9 cellular contexts compared by ENCODE assay signal in the genomic region with DNA sequence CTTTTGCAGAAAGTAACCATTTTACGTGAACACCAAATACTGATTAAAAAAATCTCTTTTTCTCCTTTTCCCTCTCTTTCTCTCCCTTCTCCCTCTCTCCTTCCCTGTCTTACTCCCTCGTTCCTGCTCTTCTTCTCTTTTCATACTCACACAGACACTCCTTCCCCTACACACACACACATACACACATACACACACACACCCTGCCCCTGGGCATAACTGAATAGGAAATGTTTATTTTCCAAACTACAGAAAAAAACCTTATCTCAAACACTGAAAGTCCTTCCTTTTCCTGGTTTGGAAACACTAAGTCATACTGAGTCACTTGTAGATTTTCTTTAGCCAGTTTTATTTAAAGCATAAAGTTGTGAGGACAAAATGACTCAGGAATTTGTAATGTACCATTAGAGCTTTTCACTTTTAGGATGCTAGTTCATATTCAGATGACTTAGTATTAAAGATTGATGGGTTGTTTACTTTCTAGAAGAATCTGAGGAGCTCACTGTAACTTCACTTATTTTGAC.
A peak's percentile ranks its signal among the peaks of the same experiment; 100 is the strongest.
DNase-seq lines count a peak whose midpoint lies in the region; ATAC-seq, FAIRE-seq and TF ChIP-seq lines count a peak whose summit lies in the region.
"Had no signal": no experiment of that assay in that cellular context is flagged by ENCODE, and none has a peak within 500 bp of the region (broad histone marks: within the 10 kb centered on the region; RNA-seq: fewer than 3 reads in every experiment).

No MANE protein-coding gene starts in this region.

- intact Hi-C loops in mammary epithelial cell (cut with micrococcal nuclease) (loop anchor here (10.0 kb wide), 1 partner anchor 114 kb away; no protein-coding TSS in a partner anchor), lower lobe of right lung (cut with DNase I) (no loop called here)

- H2AFZ ChIP-seq in KMS-11 (ENCODE audit: low read depth) = no peak overlapping the region
- H2AFZ ChIP-seq in mammary epithelial cell (ENCODE audit: low read depth, low read length) = no peak overlapping the region

- H3K4me2 ChIP-seq in A549 (peak overlapping the region; percentile 75), KMS-11 (peak overlapping the region; percentile 74), mammary epithelial cell (ENCODE audit: insufficient read depth, low read depth, low read length) (peak overlapping the region; percentile 35)

- dilution Hi-C loops in mammary epithelial cell (cut with HindIII; ENCODE audit: low sequenced_read_pairs) = no loop called here

- H3K4me3 ChIP-seq in A549 (no peak overlapping the region), KMS-11 (IDR thresholded peaks at IDR 0.05; ENCODE audit: insufficient read depth, low read depth, low read length) (peak overlapping the region; percentile 37), mammary epithelial cell (replicated peaks in 1 of 3; ENCODE audit: insufficient read depth in 1 of 3, low read depth in 2 of 3, low read length in 3 of 3) (no peak overlapping the region), lower lobe of right lung (no peak overlapping the region), endodermal cell (ENCODE audit: low read length) (no peak overlapping the region)
- H3K4me3 ChIP-seq: ovary had no signal

- H3K79me2 ChIP-seq in KMS-11 (ENCODE audit: insufficient read depth, low read depth) = peaks cover 100% of the 10 kb centered on the region
- peaks cover 86% of the 10 kb centered on the region for H3K79me2 ChIP-seq in mammary epithelial cell (ENCODE audit: insufficient read depth, low read length)

- CTCF ChIA-PET in A549 (lab: Yijun Ruan, JAX) (no interaction called here), mammary epithelial cell (lab: Charles Lee; ENCODE audit: low non-redundant PET) (no interaction called here)

- no TSS peak for BruUV-seq in mammary epithelial cell (replicated peaks; lab: Mats Ljungman, UMichigan)

- H3K9me3 ChIP-seq in A549 = no peaks in the 10 kb centered on the region
- H3K9me3 ChIP-seq in mammary epithelial cell (replicated peaks; ENCODE audit: insufficient read depth, low read length) = no peaks in the 10 kb centered on the region
- H3K9me3 ChIP-seq in lower lobe of right lung = no peaks in the 10 kb centered on the region
- no peaks in the 10 kb centered on the region for H3K9me3 ChIP-seq in endodermal cell (ENCODE audit: control insufficient read depth, low read length)
- H3K9me3 ChIP-seq: ovary had no signal

- DNase-seq in A549 (ENCODE audit: low read depth in 1 of 2, low spot score in 1 of 2) = peak; percentile 22 to 85
- DNase-seq in mammary epithelial cell = peak; percentile 81
- DNase-seq in lower lobe of right lung = no peak
- DNase-seq in SKM-1 (lab: John Stamatoyannopoulos, UW; ENCODE audit: unreplicated experiment) = no peak
- DNase-seq in endodermal cell = no peak
- DNase-seq in iPS-NIHi7 (ENCODE audit: extremely low spot score) = no peak

- TF ChIP-seq POLR2A in A549 (IDR thresholded peaks at IDR 0.05; ENCODE audit: low read length) = no peak

- TF ChIP-seq CTCF in A549 (IDR thresholded peaks at IDR 0.05) (no peak), KMS-11 (conservative IDR thresholded peaks at IDR 0.05; ENCODE audit: low read depth, low read length) (no peak), mammary epithelial cell (conservative IDR thresholded peaks at IDR 0.05 in 1 of 2, IDR thresholded peaks at IDR 0.05 in 1 of 2; ENCODE audit: extremely low read depth in 1 of 2, insufficient read depth in 1 of 2, low read depth in 1 of 2, low read length in 2 of 2) (no peak), lower lobe of right lung (IDR thresholded peaks at IDR 0.05) (no peak), endodermal cell (conservative IDR thresholded peaks at IDR 0.05) (no peak)

- H3K9me3 Mint-ChIP-seq in endodermal cell = no peaks in the 10 kb centered on the region

- H3K27me3 Mint-ChIP-seq in endodermal cell (ENCODE audit: insufficient read depth) = no peaks in the 10 kb centered on the region

- no peak; a peak in 1 of 5 replicates for TF ChIP-seq RAD21 in A549 (conservative IDR thresholded peaks at IDR 0.05 in 1 of 2, IDR thresholded peaks at IDR 0.05 in 1 of 2)

- H3K27ac ChIP-seq in A549 = peak overlapping the region; percentile 64 to 76
- peak overlapping the region; percentile 63 for H3K27ac ChIP-seq in KMS-11
- peak overlapping the region; percentile 64 for H3K27ac ChIP-seq in mammary epithelial cell (ENCODE audit: insufficient read depth, low read depth, low read length)
- peak overlapping the region; percentile 22 for H3K27ac ChIP-seq in lower lobe of right lung
- H3K27ac ChIP-seq in endodermal cell (ENCODE audit: low read depth, low read length) = no peak overlapping the region

- no peaks in the 10 kb centered on the region for H3K4me1 Mint-ChIP-seq in endodermal cell

- peak; percentile 51 to 61; a peak in 2 of 5 replicates for TF ChIP-seq EP300 in A549 (IDR thresholded peaks at IDR 0.05)

- H3K36me3 ChIP-seq in KMS-11 (ENCODE audit: insufficient read depth) = peaks cover 4% of the 10 kb centered on the region; the same call in 1 of the 2 replicates
- no peaks in the 10 kb centered on the region for H3K36me3 ChIP-seq in mammary epithelial cell (ENCODE audit: insufficient read depth, low read length)
- H3K36me3 ChIP-seq in lower lobe of right lung = peaks cover 2% of the 10 kb centered on the region
- H3K36me3 ChIP-seq in endodermal cell (ENCODE audit: control insufficient read depth, insufficient read depth, low read length) = no peaks in the 10 kb centered on the region
- H3K36me3 ChIP-seq: ovary had no signal

- no peak overlapping the region; the same call in 1 of the 2 replicates for H3K9ac ChIP-seq in KMS-11
- H3K9ac ChIP-seq in mammary epithelial cell (ENCODE audit: insufficient read depth, low read length) = no peak overlapping the region
- no peak overlapping the region for H3K9ac ChIP-seq in endodermal cell (ENCODE audit: extremely low read depth, low read length, poor library complexity, severe bottlenecking)

- H4K20me1 ChIP-seq in KMS-11 (ENCODE audit: insufficient read depth) (peaks cover 49% of the 10 kb centered on the region), mammary epithelial cell (ENCODE audit: insufficient read depth, low read length) (no peaks in the 10 kb centered on the region)

- H3K4me1 ChIP-seq in A549 (peaks cover 69% of the 10 kb centered on the region), KMS-11 (ENCODE audit: low read depth, poor library complexity, severe bottlenecking) (peaks cover 100% of the 10 kb centered on the region), mammary epithelial cell (ENCODE audit: insufficient read depth, low read length) (peaks cover 25% of the 10 kb centered on the region), lower lobe of right lung (peaks cover 76% of the 10 kb centered on the region), endodermal cell (ENCODE audit: control insufficient read depth, insufficient read depth, low read length) (no peaks in the 10 kb centered on the region)

- POLR2A ChIA-PET in A549 (lab: Yijun Ruan, JAX) = no interaction called here

- peak; percentile 75 to 80 for ATAC-seq in A549
- peak in 1 of 2 donors; percentile 52 for ATAC-seq in lower lobe of right lung
- no peak for ATAC-seq in GM21526 (IDR thresholded peaks at IDR 0.05; ENCODE audit: low FRiP score, unreplicated experiment)

- no peaks in the 10 kb centered on the region for H3K36me3 Mint-ChIP-seq in endodermal cell (ENCODE audit: low read depth)

- WGBS in A549 (ENCODE audit: missing lambda C conversion rate) = 7% methylated on average over 2 of the region's 2 CpGs
- WGBS in mammary epithelial cell (ENCODE audit: low coverage, missing lambda C conversion rate) = 57% methylated on average over 2 of the region's 2 CpGs
- 85 to 87% methylated on average over 2 of the region's 2 CpGs for WGBS in endodermal cell (ENCODE audit: insufficient coverage in 1 of 2, insufficient read length in 1 of 2), 2 experiments

- in situ Hi-C loops in mammary epithelial cell (cut with MboI; ENCODE audit: low sequenced_read_pairs in 2 of 2) = no loop called here

- no peaks in the 10 kb centered on the region for H3K27me3 ChIP-seq in KMS-11 (ENCODE audit: insufficient read depth, low read depth)
- H3K27me3 ChIP-seq in mammary epithelial cell (ENCODE audit: insufficient read depth, low read length) = no peaks in the 10 kb centered on the region
- no peaks in the 10 kb centered on the region for H3K27me3 ChIP-seq in lower lobe of right lung (ENCODE audit: low read depth)
- H3K27me3 ChIP-seq in endodermal cell (ENCODE audit: control insufficient read depth, insufficient read depth, low read length, poor library complexity, severe bottlenecking) = no peaks in the 10 kb centered on the region
- H3K27me3 ChIP-seq: ovary had no signal

- no peak overlapping the region for H3K27ac Mint-ChIP-seq in endodermal cell

- no peak overlapping the region for H3K4me3 Mint-ChIP-seq in endodermal cell

- no peak for FAIRE-seq in A549 (lab: Jason Lieb, UNC)

TF ChIP-seq in A549, 52 proteins besides CTCF, POLR2A, EP300 and RAD21 (continues in another document):
- TF ChIP-seq SMC3 (IDR thresholded peaks at IDR 0.05) = 0 out of 3 replicates have a peak, but pooled peaks have one; percentile 45
- TF ChIP-seq BHLHE40 (IDR thresholded peaks at IDR 0.05; ENCODE audit: low read depth, low read length) = no peak
- no peak for TF ChIP-seq RCOR1 (IDR thresholded peaks at IDR 0.05; ENCODE audit: low read depth, low read length)
- no peak for TF ChIP-seq NR3C1 (IDR thresholded peaks at IDR 0.05)
- TF ChIP-seq POLR2AphosphoS2 (conservative IDR thresholded peaks at IDR 0.05; ENCODE audit: low read length) = no peak
- no peak for TF ChIP-seq TP53 (CRISPR knock-in tag; IDR thresholded peaks at IDR 0.05)
- no peak for TF ChIP-seq CBX2 (IDR thresholded peaks at IDR 0.05; ENCODE audit: borderline replicate concordance, low read depth)
- TF ChIP-seq, protein P1, sequence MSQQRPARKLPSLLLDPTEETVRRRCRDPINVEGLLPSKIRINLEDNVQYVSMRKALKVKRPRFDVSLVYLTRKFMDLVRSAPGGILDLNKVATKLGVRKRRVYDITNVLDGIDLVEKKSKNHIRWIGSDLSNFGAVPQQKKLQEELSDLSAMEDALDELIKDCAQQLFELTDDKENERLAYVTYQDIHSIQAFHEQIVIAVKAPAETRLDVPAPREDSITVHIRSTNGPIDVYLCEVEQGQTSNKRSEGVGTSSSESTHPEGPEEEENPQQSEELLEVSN (IDR thresholded peaks at IDR 0.05; ENCODE audit: borderline replicate concordance, low read depth) = no peak
- TF ChIP-seq FOSB (CRISPR knock-in tag; IDR thresholded peaks at IDR 0.05) = no peak
- TF ChIP-seq EHF (CRISPR knock-in tag; IDR thresholded peaks at IDR 0.05) = no peak
- TF ChIP-seq JUNB (IDR thresholded peaks at IDR 0.05) = peak; percentile 90
- TF ChIP-seq MAZ (IDR thresholded peaks at IDR 0.05; ENCODE audit: borderline replicate concordance, low read depth, low read length) = no peak
- TF ChIP-seq ZSCAN20 (CRISPR knock-in tag; IDR thresholded peaks at IDR 0.05) = no peak
- TF ChIP-seq, protein P2, sequence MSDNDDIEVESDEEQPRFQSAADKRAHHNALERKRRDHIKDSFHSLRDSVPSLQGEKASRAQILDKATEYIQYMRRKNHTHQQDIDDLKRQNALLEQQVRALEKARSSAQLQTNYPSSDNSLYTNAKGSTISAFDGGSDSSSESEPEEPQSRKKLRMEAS (IDR thresholded peaks at IDR 0.05) = peak; percentile 55; the same call in 1 of the 2 replicates
- TF ChIP-seq HDAC2 (IDR thresholded peaks at IDR 0.05) = no peak
- no peak for TF ChIP-seq RARB (CRISPR knock-in tag; IDR thresholded peaks at IDR 0.05)

Comparison
In these comparisons a context has a peak if more than half of its experiments do, and no peak if none do; other contexts are left out.
1. DNase-seq: peak in A549 (2 of 2) and mammary epithelial cell (single experiment); none in lower lobe of right lung (single experiment), SKM-1 (single experiment), endodermal cell (single experiment) and iPS-NIHi7 (single experiment).
2. Peak in every context shown above with its lines, with median percentiles within 50 percentile points of each other: H3K4me2 ChIP-seq.